ENCODE assay signal across 9 cellular contexts in genomic region chr11:61922539-61922938, GRCh38. TPM values are rescaled to one million over a fixed set of nuclear protein-coding genes. Genes with fewer than 3 reads are reported as not detected.
A peak's percentile ranks its signal among the peaks of the same experiment; 100 is the strongest.
DNase-seq lines count a peak whose midpoint lies in the region; ATAC-seq lines count a peak whose summit lies in the region.
"Had no signal": no experiment of that assay in that cellular context is flagged by ENCODE, and none has a peak within 500 bp of the region (broad histone marks: within the 10 kb centered on the region; RNA-seq: fewer than 3 reads in every experiment).

No MANE protein-coding gene starts in this region.

- peaks cover 28% of the 10 kb centered on the region for H3K27me3 Mint-ChIP-seq in activated CD8-positive, alpha-beta T cell treated with anti-CD3 and anti-CD28 coated beads, Interleukin-2, amount 10 ng/mL, durations not matched to agents 7 days and 5 days (ENCODE audit: low read depth)

- peak; percentile 37 for DNase-seq in HCEC 1CT
- peak; percentile 25 for DNase-seq in amniotic epithelial cell (ENCODE audit: low read depth)
- DNase-seq in islet precursor cell, result peak; percentile 67
- DNase-seq in T-helper 2 cell, result no peak
- DNase-seq in activated CD8-positive, alpha-beta T cell treated with anti-CD3 and anti-CD28 coated beads, Interleukin-2, amount 10 ng/mL, durations not matched to agents 7 days and 5 days, result no peak
- no peak for DNase-seq in NCI-H82 (lab: John Stamatoyannopoulos, UW)
- DNase-seq: activated CD4-positive, alpha-beta T cell treated with anti-CD3 and anti-CD28 coated beads for 48 hours had no signal

- no peaks in the 10 kb centered on the region for H3K9me3 Mint-ChIP-seq in activated CD8-positive, alpha-beta T cell treated with anti-CD3 and anti-CD28 coated beads, Interleukin-2, amount 10 ng/mL, durations not matched to agents 7 days and 5 days (ENCODE audit: insufficient read depth)

- H3K9me3 ChIP-seq in stomach smooth muscle (ENCODE audit: control insufficient read depth in 2 of 2, low read length in 2 of 2), result no peaks in the 10 kb centered on the region

- peaks cover 10% of the 10 kb centered on the region in 2 donors for H3K27me3 ChIP-seq in stomach smooth muscle (ENCODE audit: control insufficient read depth in 1 of 2, insufficient read depth in 2 of 2, low read length in 2 of 2)

- peaks cover 42% of the 10 kb centered on the region for H3K4me1 ChIP-seq in stomach smooth muscle (ENCODE audit: control insufficient read depth, insufficient read depth, low read length)

- no peaks in the 10 kb centered on the region for H3K36me3 ChIP-seq in stomach smooth muscle (ENCODE audit: control insufficient read depth in 2 of 2, insufficient read depth in 2 of 2, low read length in 2 of 2)

- ATAC-seq in activated CD4-positive, CD25-positive, alpha-beta regulatory T cell treated with anti-CD3 and anti-CD28 coated beads, Interleukin-2, amount 50 U/mL, for 24 hours, result no peak
- ATAC-seq in activated CD8-positive, alpha-beta T cell treated with anti-CD3 and anti-CD28 coated beads, Interleukin-2, amount 10 ng/mL, durations not matched to agents 7 days and 5 days, result no peak

- no peak overlapping the region for H3K4me3 Mint-ChIP-seq in activated CD8-positive, alpha-beta T cell treated with anti-CD3 and anti-CD28 coated beads, Interleukin-2, amount 10 ng/mL, durations not matched to agents 7 days and 5 days

- CTCF ChIA-PET in activated CD8-positive, alpha-beta T cell treated with anti-CD3 and anti-CD28 coated beads, Interleukin-2, amount 10 ng/mL, durations not matched to agents 7 days and 5 days (lab: Charles Lee), result interaction anchor here (2.0 to 4.5 kb wide), 2 partner anchors 25 to 159 kb away, joined by 8 to 23 read pairs; no protein-coding TSS in a partner anchor

- no peaks in the 10 kb centered on the region for H3K36me3 Mint-ChIP-seq in activated CD8-positive, alpha-beta T cell treated with anti-CD3 and anti-CD28 coated beads, Interleukin-2, amount 10 ng/mL, durations not matched to agents 7 days and 5 days (ENCODE audit: low read depth)

- no peak overlapping the region for H3K9ac ChIP-seq in stomach smooth muscle (ENCODE audit: low read length in 2 of 2)

- POLR2A ChIA-PET in activated CD8-positive, alpha-beta T cell treated with anti-CD3 and anti-CD28 coated beads, Interleukin-2, amount 10 ng/mL, durations not matched to agents 7 days and 5 days (lab: Charles Lee), result interaction anchor here (0.6 kb wide), 1 partner anchor 20 kb away, joined by 3 read pairs; no protein-coding TSS in a partner anchor

- H3K4me3 ChIP-seq in stomach smooth muscle (ENCODE audit: low read length in 2 of 2), result no peak overlapping the region

- peak overlapping the region; percentile 71 for H3K27ac ChIP-seq in stomach smooth muscle (ENCODE audit: low read length)

- no peak overlapping the region for H3K27ac Mint-ChIP-seq in activated CD8-positive, alpha-beta T cell treated with anti-CD3 and anti-CD28 coated beads, Interleukin-2, amount 10 ng/mL, durations not matched to agents 7 days and 5 days

- peaks cover 8% of the 10 kb centered on the region for H3K4me1 Mint-ChIP-seq in activated CD8-positive, alpha-beta T cell treated with anti-CD3 and anti-CD28 coated beads, Interleukin-2, amount 10 ng/mL, durations not matched to agents 7 days and 5 days (ENCODE audit: low read depth)

RNA-seq across cellular contexts. Expression of gene RAB3IL1, which starts 5.2 kb away (rescaled TPM):
- not detected for total RNA-seq in activated CD8-positive, alpha-beta T cell treated with anti-CD3 and anti-CD28 coated beads, Interleukin-2, amount 10 ng/mL, durations not matched to agents 7 days and 5 days

RNA-seq across cellular contexts. Expression of gene BEST1, which starts 27.6 kb away (rescaled TPM):
- total RNA-seq in activated CD8-positive, alpha-beta T cell treated with anti-CD3 and anti-CD28 coated beads, Interleukin-2, amount 10 ng/mL, durations not matched to agents 7 days and 5 days, result not detected

RNA-seq across cellular contexts. Expression of gene FADS3, which starts 31.2 kb away (rescaled TPM):
- 1 to 10 TPM; 3.8 to 4.5 TPM for total RNA-seq in activated CD8-positive, alpha-beta T cell treated with anti-CD3 and anti-CD28 coated beads, Interleukin-2, amount 10 ng/mL, durations not matched to agents 7 days and 5 days

RNA-seq across cellular contexts. Expression of gene FTH1, which starts 44.9 kb away (rescaled TPM):
- 100 to 1,000 TPM; 709 to 727 TPM for total RNA-seq in activated CD8-positive, alpha-beta T cell treated with anti-CD3 and anti-CD28 coated beads, Interleukin-2, amount 10 ng/mL, durations not matched to agents 7 days and 5 days

Comparison
In these comparisons a context has a peak if more than half of its experiments do, and no peak if none do; other contexts are left out.
1. DNase-seq: peak in HCEC 1CT (single experiment), amniotic epithelial cell (single experiment) and islet precursor cell (single experiment); none in T-helper 2 cell (0 of 5), activated CD8-positive, alpha-beta T cell treated with anti-CD3 and anti-CD28 coated beads, Interleukin-2, amount 10 ng/mL, durations not matched to agents 7 days and 5 days (single experiment) and NCI-H82 (single experiment).